Comparison of ENCODE assay signal across 30 cellular contexts in the genomic region with DNA sequence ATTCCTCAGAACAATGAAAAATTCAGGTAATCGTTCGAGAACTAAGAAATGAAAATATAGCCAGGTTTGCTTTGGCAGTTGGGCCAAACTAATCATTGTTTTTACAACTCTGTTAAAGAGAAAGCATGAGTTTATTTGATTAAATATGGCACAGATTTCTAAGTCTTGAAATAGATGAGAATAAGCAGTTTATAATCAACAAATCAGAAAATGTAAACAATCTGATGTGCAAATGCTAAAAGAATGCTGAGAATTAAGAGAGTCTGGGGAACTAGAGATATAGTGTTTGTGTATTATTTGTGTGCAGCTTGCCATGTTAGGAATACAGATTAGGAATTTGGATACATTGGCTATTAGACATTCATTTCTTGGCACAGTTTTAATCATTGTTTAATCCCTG.
DNase-seq lines count a peak whose midpoint lies in the region; ATAC-seq, FAIRE-seq and TF ChIP-seq lines count a peak whose summit lies in the region.
"Had no signal": no experiment of that assay in that cellular context is flagged by ENCODE, and none has a peak within 500 bp of the region (broad histone marks: within the 10 kb centered on the region; RNA-seq: fewer than 3 reads in every experiment).

No MANE protein-coding gene starts in this region.

- POLR2A ChIA-PET in AG04450 (lab: Yijun Ruan, JAX) = interaction anchor here (0.6 kb wide), 1 partner anchor 10 kb away, joined by 3 read pairs; no protein-coding TSS in a partner anchor

- no peak overlapping the region for H3K9ac ChIP-seq in astrocyte (ENCODE audit: low read length)
- H3K9ac ChIP-seq: BLaER1 had no signal

- DNase-seq in AG04450 (ENCODE audit: low read depth, low spot score) = peak; percentile 33
- DNase-seq in HFFc6 = peak; percentile 45
- peak; percentile 61 for DNase-seq in astrocyte (ENCODE audit: low read depth)
- DNase-seq in fibroblast of the aortic adventitia (ENCODE audit: low read depth) = peak; percentile 66
- no peak for DNase-seq in NCI-H82 treated with DMSO at 0.1 percent for 48 hours (lab: John Stamatoyannopoulos, UW; ENCODE audit: unreplicated experiment)
- DNase-seq: 8988T; activated CD8-positive, alpha-beta memory T cell treated with anti-CD3 and anti-CD28 coated beads for 24 hours; activated naive CD4-positive, alpha-beta T cell; activated T-cell treated with anti-CD3 and anti-CD28 coated beads, Interleukin-2, amount 50 U/mL, for 4 hours; amniotic stem cell; gastrocnemius medialis; hypothalamus; left ventricle myocardium inferior; natural killer cell; NCI-H1417 treated with DMSO at 0.1 percent for 48 hours; NCI-H2081 treated with DMSO at 0.1 percent for 48 hours; OCI-M1; retina; SHP77; stimulated activated CD4-positive, alpha-beta T cell treated with anti-CD3 and anti-CD28 coated beads, Interleukin-2, amount 100 ng/mL, for 24 hours; T-cell; upper lobe of right lung had no signal

- no peak for FAIRE-seq in astrocyte (lab: Jason Lieb, UNC)
- FAIRE-seq: TTC549 had no signal

- H3K36me3 ChIP-seq in astrocyte (ENCODE audit: insufficient read depth, low read length) = no peaks in the 10 kb centered on the region
- H3K36me3 ChIP-seq: BLaER1, gastrocnemius medialis, HAP-1, left ventricle myocardium inferior, upper lobe of right lung had no signal

- H3K27ac ChIP-seq in AG04450 (ENCODE audit: low read depth, low read length) (peak overlapping the region; percentile 71), astrocyte (ENCODE audit: low read depth, low read length) (peak overlapping the region; percentile 18)
- H3K27ac ChIP-seq: BLaER1, gastrocnemius medialis, left ventricle myocardium inferior, upper lobe of right lung had no signal

- no peaks in the 10 kb centered on the region for H4K20me1 ChIP-seq in astrocyte (ENCODE audit: insufficient read depth, low read length)
- H4K20me1 ChIP-seq: BLaER1 had no signal

- peak overlapping the region; percentile 33 for H3K4me2 ChIP-seq in astrocyte (ENCODE audit: low read length)
- H3K4me2 ChIP-seq: BLaER1, smooth muscle cell had no signal

- H3K4me3 Mint-ChIP-seq in HFFc6 (peak overlapping the region; percentile 71), astrocyte (ENCODE audit: unreplicated experiment) (no peak overlapping the region)
- H3K4me3 Mint-ChIP-seq: activated T-cell treated with anti-CD3 and anti-CD28 coated beads, Interleukin-2, amount 50 U/mL, for 4 hours; natural killer cell; T-cell had no signal

- H3K79me2 ChIP-seq in astrocyte (ENCODE audit: insufficient read depth, low read length) = peaks cover 37% of the 10 kb centered on the region

- no peak for ATAC-seq in HG02642 (IDR thresholded peaks at IDR 0.05; ENCODE audit: poor library complexity, unreplicated experiment)
- ATAC-seq in GM21447 (IDR thresholded peaks at IDR 0.05; ENCODE audit: unreplicated experiment) = no peak
- ATAC-seq in HG03469 (IDR thresholded peaks at IDR 0.05; ENCODE audit: unreplicated experiment) = no peak
- ATAC-seq: activated T-cell treated with anti-CD3 and anti-CD28 coated beads, Interleukin-2, amount 50 U/mL, for 4 hours; gastrocnemius medialis; K562; natural killer cell; T-cell; upper lobe of right lung had no signal

- H3K9me3 Mint-ChIP-seq in HFFc6 = peaks cover 5% of the 10 kb centered on the region
- H3K9me3 Mint-ChIP-seq in astrocyte (ENCODE audit: unreplicated experiment) = no peaks in the 10 kb centered on the region
- H3K9me3 Mint-ChIP-seq: activated T-cell treated with anti-CD3 and anti-CD28 coated beads, Interleukin-2, amount 50 U/mL, for 4 hours; natural killer cell had no signal

- H3K27me3 ChIP-seq in AG04450 (ENCODE audit: control insufficient read depth, insufficient read depth, low read length) = no peaks in the 10 kb centered on the region
- H3K27me3 ChIP-seq in astrocyte (ENCODE audit: insufficient read depth, low read length) = no peaks in the 10 kb centered on the region
- H3K27me3 ChIP-seq: BLaER1, gastrocnemius medialis, upper lobe of right lung had no signal

- CTCF ChIA-PET in AG04450 (lab: Charles Lee) = no interaction called here

- H3K36me3 Mint-ChIP-seq in HFFc6 (ENCODE audit: low read depth) (peaks cover 47% of the 10 kb centered on the region), astrocyte (ENCODE audit: low read depth, unreplicated experiment) (peaks cover 11% of the 10 kb centered on the region)
- H3K36me3 Mint-ChIP-seq: natural killer cell had no signal

- H3K27ac Mint-ChIP-seq in HFFc6 = peak overlapping the region; percentile 78
- H3K27ac Mint-ChIP-seq in astrocyte (ENCODE audit: unreplicated experiment) = no peak overlapping the region
- H3K27ac Mint-ChIP-seq: natural killer cell, T-cell had no signal

- peaks cover 7% of the 10 kb centered on the region for H3K4me1 ChIP-seq in astrocyte (ENCODE audit: insufficient read depth, low read length)
- H3K4me1 ChIP-seq: BLaER1, gastrocnemius medialis, left ventricle myocardium inferior, upper lobe of right lung had no signal

- TF ChIP-seq CTCF in AG04450 (IDR thresholded peaks at IDR 0.05; ENCODE audit: low read depth, low read length) (no peak), HFFc6 (IDR thresholded peaks at IDR 0.05) (no peak), astrocyte (IDR thresholded peaks at IDR 0.05; ENCODE audit: insufficient read depth, low read depth, low read length) (no peak), fibroblast of the aortic adventitia (IDR thresholded peaks at IDR 0.05; ENCODE audit: insufficient read depth, low read length) (no peak)

- peaks cover 4% of the 10 kb centered on the region; the same call in 1 of the 2 replicates for H3K9me3 ChIP-seq in AG04450 (ENCODE audit: control insufficient read depth, insufficient read depth, low read length)
- H3K9me3 ChIP-seq in astrocyte (ENCODE audit: insufficient read depth, low read depth, low read length) = no peaks in the 10 kb centered on the region
- H3K9me3 ChIP-seq: gastrocnemius medialis, upper lobe of right lung had no signal

- H3K4me3 ChIP-seq in AG04450 (ENCODE audit: low read depth, low read length) (no peak overlapping the region), astrocyte (ENCODE audit: insufficient read depth, low read depth, low read length) (no peak overlapping the region), fibroblast of the aortic adventitia (ENCODE audit: low read depth, low read length) (no peak overlapping the region)
- H3K4me3 ChIP-seq: BLaER1, gastrocnemius medialis, HAP-1, K562, left ventricle myocardium inferior, smooth muscle cell, upper lobe of right lung had no signal

- H3K4me1 Mint-ChIP-seq in HFFc6 (ENCODE audit: low read depth) (peaks cover 58% of the 10 kb centered on the region), astrocyte (ENCODE audit: low read depth, unreplicated experiment) (peaks cover 7% of the 10 kb centered on the region)
- H3K4me1 Mint-ChIP-seq: natural killer cell, T-cell had no signal

- peaks cover 2% of the 10 kb centered on the region; the same call in 1 of the 2 replicates for H3K27me3 Mint-ChIP-seq in HFFc6 (ENCODE audit: insufficient read depth)
- no peaks in the 10 kb centered on the region for H3K27me3 Mint-ChIP-seq in astrocyte (ENCODE audit: low read depth, unreplicated experiment)
- H3K27me3 Mint-ChIP-seq: T-cell had no signal

- H2AFZ ChIP-seq in astrocyte (ENCODE audit: low read depth, low read length) = no peak overlapping the region
